In the genomic region with DNA sequence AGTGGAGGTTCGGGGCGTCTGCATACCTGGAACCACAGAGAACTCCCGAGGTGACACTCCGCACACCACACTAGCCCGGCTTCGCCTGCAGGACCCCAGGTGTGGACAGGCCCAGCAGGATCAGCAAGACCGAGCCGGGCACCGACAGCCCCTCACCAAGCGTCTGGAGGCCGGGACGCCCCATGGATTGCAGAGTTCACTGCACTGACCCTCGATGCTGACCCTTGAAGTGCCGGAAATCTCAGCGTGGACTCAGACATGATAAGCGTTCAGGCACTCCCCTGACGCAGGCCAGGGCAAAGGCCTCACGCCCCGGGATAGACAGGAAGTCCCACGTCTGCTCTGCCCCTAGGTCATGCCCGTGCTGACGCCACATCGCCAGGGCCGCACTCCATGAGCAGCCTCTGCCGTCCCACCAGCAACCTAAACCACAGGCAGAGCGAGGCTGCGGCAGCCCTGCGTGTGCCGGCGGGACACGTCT, we compare ENCODE assay signal across 1 cellular context.
TF ChIP-seq lines count a peak whose summit lies in the region.

No MANE protein-coding gene starts in this region.

TF ChIP-seq in WTC11, 78 proteins besides CTCF, POLR2A, EP300 and RAD21 (continued from another document):
- TF ChIP-seq, protein P1, sequence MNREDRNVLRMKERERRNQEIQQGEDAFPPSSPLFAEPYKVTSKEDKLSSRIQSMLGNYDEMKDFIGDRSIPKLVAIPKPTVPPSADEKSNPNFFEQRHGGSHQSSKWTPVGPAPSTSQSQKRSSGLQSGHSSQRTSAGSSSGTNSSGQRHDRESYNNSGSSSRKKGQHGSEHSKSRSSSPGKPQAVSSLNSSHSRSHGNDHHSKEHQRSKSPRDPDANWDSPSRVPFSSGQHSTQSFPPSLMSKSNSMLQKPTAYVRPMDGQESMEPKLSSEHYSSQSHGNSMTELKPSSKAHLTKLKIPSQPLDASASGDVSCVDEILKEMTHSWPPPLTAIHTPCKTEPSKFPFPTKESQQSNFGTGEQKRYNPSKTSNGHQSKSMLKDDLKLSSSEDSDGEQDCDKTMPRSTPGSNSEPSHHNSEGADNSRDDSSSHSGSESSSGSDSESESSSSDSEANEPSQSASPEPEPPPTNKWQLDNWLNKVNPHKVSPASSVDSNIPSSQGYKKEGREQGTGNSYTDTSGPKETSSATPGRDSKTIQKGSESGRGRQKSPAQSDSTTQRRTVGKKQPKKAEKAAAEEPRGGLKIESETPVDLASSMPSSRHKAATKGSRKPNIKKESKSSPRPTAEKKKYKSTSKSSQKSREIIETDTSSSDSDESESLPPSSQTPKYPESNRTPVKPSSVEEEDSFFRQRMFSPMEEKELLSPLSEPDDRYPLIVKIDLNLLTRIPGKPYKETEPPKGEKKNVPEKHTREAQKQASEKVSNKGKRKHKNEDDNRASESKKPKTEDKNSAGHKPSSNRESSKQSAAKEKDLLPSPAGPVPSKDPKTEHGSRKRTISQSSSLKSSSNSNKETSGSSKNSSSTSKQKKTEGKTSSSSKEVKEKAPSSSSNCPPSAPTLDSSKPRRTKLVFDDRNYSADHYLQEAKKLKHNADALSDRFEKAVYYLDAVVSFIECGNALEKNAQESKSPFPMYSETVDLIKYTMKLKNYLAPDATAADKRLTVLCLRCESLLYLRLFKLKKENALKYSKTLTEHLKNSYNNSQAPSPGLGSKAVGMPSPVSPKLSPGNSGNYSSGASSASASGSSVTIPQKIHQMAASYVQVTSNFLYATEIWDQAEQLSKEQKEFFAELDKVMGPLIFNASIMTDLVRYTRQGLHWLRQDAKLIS (CRISPR knock-in tag; IDR thresholded peaks at IDR 0.05; ENCODE audit: borderline replicate concordance): no peak
- TF ChIP-seq, protein P2, sequence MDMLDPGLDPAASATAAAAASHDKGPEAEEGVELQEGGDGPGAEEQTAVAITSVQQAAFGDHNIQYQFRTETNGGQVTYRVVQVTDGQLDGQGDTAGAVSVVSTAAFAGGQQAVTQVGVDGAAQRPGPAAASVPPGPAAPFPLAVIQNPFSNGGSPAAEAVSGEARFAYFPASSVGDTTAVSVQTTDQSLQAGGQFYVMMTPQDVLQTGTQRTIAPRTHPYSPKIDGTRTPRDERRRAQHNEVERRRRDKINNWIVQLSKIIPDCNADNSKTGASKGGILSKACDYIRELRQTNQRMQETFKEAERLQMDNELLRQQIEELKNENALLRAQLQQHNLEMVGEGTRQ (CRISPR knock-in tag; IDR thresholded peaks at IDR 0.05): no peak
- no peak for TF ChIP-seq ZNF396 (CRISPR knock-in tag; IDR thresholded peaks at IDR 0.05; ENCODE audit: borderline replicate concordance)
- no peak for TF ChIP-seq ESRRA (CRISPR knock-in tag; IDR thresholded peaks at IDR 0.05; ENCODE audit: borderline replicate concordance)
- TF ChIP-seq, protein P3, sequence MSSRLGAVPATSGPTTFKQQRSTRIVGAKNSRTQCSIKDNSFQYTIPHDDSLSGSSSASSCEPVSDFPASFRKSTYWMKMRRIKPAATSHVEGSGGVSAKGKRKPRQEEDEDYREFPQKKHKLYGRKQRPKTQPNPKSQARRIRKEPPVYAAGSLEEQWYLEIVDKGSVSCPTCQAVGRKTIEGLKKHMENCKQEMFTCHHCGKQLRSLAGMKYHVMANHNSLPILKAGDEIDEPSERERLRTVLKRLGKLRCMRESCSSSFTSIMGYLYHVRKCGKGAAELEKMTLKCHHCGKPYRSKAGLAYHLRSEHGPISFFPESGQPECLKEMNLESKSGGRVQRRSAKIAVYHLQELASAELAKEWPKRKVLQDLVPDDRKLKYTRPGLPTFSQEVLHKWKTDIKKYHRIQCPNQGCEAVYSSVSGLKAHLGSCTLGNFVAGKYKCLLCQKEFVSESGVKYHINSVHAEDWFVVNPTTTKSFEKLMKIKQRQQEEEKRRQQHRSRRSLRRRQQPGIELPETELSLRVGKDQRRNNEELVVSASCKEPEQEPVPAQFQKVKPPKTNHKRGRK (CRISPR knock-in tag; IDR thresholded peaks at IDR 0.05; ENCODE audit: borderline replicate concordance): no peak
- TF ChIP-seq, protein P4, sequence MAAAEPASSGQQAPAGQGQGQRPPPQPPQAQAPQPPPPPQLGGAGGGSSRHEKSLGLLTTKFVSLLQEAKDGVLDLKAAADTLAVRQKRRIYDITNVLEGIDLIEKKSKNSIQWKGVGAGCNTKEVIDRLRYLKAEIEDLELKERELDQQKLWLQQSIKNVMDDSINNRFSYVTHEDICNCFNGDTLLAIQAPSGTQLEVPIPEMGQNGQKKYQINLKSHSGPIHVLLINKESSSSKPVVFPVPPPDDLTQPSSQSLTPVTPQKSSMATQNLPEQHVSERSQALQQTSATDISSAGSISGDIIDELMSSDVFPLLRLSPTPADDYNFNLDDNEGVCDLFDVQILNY (CRISPR knock-in tag; IDR thresholded peaks at IDR 0.05): no peak
- TF ChIP-seq, protein P5, sequence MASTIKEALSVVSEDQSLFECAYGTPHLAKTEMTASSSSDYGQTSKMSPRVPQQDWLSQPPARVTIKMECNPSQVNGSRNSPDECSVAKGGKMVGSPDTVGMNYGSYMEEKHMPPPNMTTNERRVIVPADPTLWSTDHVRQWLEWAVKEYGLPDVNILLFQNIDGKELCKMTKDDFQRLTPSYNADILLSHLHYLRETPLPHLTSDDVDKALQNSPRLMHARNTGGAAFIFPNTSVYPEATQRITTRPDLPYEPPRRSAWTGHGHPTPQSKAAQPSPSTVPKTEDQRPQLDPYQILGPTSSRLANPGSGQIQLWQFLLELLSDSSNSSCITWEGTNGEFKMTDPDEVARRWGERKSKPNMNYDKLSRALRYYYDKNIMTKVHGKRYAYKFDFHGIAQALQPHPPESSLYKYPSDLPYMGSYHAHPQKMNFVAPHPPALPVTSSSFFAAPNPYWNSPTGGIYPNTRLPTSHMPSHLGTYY (CRISPR knock-in tag; IDR thresholded peaks at IDR 0.05): no peak
- TF ChIP-seq, protein P6, sequence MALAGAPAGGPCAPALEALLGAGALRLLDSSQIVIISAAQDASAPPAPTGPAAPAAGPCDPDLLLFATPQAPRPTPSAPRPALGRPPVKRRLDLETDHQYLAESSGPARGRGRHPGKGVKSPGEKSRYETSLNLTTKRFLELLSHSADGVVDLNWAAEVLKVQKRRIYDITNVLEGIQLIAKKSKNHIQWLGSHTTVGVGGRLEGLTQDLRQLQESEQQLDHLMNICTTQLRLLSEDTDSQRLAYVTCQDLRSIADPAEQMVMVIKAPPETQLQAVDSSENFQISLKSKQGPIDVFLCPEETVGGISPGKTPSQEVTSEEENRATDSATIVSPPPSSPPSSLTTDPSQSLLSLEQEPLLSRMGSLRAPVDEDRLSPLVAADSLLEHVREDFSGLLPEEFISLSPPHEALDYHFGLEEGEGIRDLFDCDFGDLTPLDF (CRISPR knock-in tag; IDR thresholded peaks at IDR 0.05): no peak
- TF ChIP-seq, protein P7, sequence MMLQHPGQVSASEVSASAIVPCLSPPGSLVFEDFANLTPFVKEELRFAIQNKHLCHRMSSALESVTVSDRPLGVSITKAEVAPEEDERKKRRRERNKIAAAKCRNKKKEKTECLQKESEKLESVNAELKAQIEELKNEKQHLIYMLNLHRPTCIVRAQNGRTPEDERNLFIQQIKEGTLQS (CRISPR knock-in tag; conservative IDR thresholded peaks at IDR 0.05): no peak
- no peak for TF ChIP-seq MYBL2 (CRISPR knock-in tag; IDR thresholded peaks at IDR 0.05)
